ENCODE assay signal across 27 cellular contexts in genomic region chr2:133483201-133483600, GRCh38.
"Had no signal": no experiment of that assay in that cellular context is flagged by ENCODE, and none has a peak within 500 bp of the region (broad histone marks: within the 10 kb centered on the region; RNA-seq: fewer than 3 reads in every experiment).

No MANE protein-coding gene starts in this region.

- H3K36me3 Mint-ChIP-seq: immature natural killer cell, natural killer cell had no signal

- H3K27me3 ChIP-seq: dorsolateral prefrontal cortex, esophagus muscularis mucosa, gastroesophageal sphincter, heart left ventricle, neutrophil, right atrium auricular region, stomach, thyroid gland had no signal

- H3K4me3 Mint-ChIP-seq: immature natural killer cell, natural killer cell, neural crest cell had no signal

- H3K27ac Mint-ChIP-seq: immature natural killer cell, natural killer cell, progenitor cell of endocrine pancreas had no signal

- H3K27ac ChIP-seq: dorsolateral prefrontal cortex, esophagus muscularis mucosa, gastroesophageal sphincter, heart left ventricle, lower lobe of right lung, neutrophil, parathyroid adenoma, right atrium auricular region, stomach, thyroid gland had no signal

- H3K9me3 Mint-ChIP-seq: neural crest cell had no signal

- H3K4me1 ChIP-seq: gastroesophageal sphincter, parathyroid adenoma, right atrium auricular region, stomach, thyroid gland had no signal

- H3K9ac ChIP-seq: parathyroid adenoma had no signal

- H3K36me3 ChIP-seq: esophagus muscularis mucosa, gastroesophageal sphincter, heart left ventricle, lower lobe of right lung, neutrophil, right atrium auricular region, stomach, thyroid gland had no signal

- DNase-seq: dorsolateral prefrontal cortex; effector CD4-positive, alpha-beta T cell; foreskin fibroblast; heart left ventricle; hippocampal formation; immature natural killer cell; islet precursor cell; kidney glomerular epithelial cell; left ventricle myocardium superior; lower lobe of right lung; natural killer cell; stimulated activated CD4-positive, alpha-beta T cell treated with anti-CD3 and anti-CD28 coated beads, Interleukin-12 subunit alpha, Interleukin-12 subunit beta, amount 100 ng/mL, for 4 hours; stimulated activated CD4-positive, alpha-beta T cell treated with anti-CD3 and anti-CD28 coated beads, Interleukin-1b, Interleukin-23, amount 100 ng/mL, for 48 hours; stimulated activated CD4-positive, alpha-beta T cell treated with anti-CD3 and anti-CD28 coated beads, Interleukin-4, amount 100 ng/mL, for 1 hour; stimulated activated CD8-positive, alpha-beta memory T cell treated with anti-CD3 and anti-CD28 coated beads, Interleukin-4, amount 100 ng/mL, for 48 hours; stimulated activated naive CD4-positive, alpha-beta T cell treated with Interleukin-2 at 50 U/mL for 16 hours; stomach; thyroid gland; trophoblast cell had no signal

- H3K4me3 ChIP-seq: dorsolateral prefrontal cortex, esophagus muscularis mucosa, gastroesophageal sphincter, heart left ventricle, lower lobe of right lung, right atrium auricular region, smooth muscle cell, stomach, thyroid gland had no signal

- H3K9me3 ChIP-seq: esophagus muscularis mucosa, gastroesophageal sphincter, heart left ventricle, lower lobe of right lung, neutrophil, right atrium auricular region, stomach, thyroid gland had no signal

- H3K4me1 Mint-ChIP-seq: immature natural killer cell, natural killer cell had no signal
